ENCODE assay signal across 18 cellular contexts in the genomic region with DNA sequence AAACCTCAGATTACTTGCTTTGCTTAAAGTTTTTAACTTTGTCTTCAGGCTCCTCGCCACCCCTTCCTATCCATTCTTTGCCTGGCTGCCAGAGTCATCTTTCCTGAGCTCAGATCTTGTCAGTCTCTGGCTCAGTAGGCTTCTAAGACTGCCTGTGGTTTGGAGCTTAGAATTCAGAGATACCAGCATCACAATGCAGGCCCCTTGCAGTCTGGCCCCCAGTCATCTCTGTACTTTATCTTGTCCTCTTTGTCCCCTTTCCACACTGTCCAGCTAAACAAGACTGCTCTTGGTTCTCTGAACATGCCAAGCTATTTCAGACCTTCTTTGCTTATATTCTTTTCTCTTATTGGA. TPM values are rescaled to one million over a fixed set of nuclear protein-coding genes. Genes with fewer than 3 reads are reported as not detected.
DNase-seq lines count a peak whose midpoint lies in the region; ATAC-seq and TF ChIP-seq lines count a peak whose summit lies in the region.
"Had no signal": no experiment of that assay in that cellular context is flagged by ENCODE, and none has a peak within 500 bp of the region (broad histone marks: within the 10 kb centered on the region; RNA-seq: fewer than 3 reads in every experiment).

No MANE protein-coding gene starts in this region.

- H3K4me2 ChIP-seq in DND-41 (ENCODE audit: insufficient read depth, low read length) (0 out of 2 replicates have a peak overlapping the region, but pooled peaks have one; percentile 6), osteoblast (ENCODE audit: insufficient read depth, low read length) (no peak overlapping the region)

- H3K79me2 ChIP-seq in DND-41 (ENCODE audit: insufficient read depth, low read length): peaks cover 77% of the 10 kb centered on the region
- peaks cover 73% of the 10 kb centered on the region for H3K79me2 ChIP-seq in osteoblast (ENCODE audit: insufficient read depth, low read length)

- peaks cover 23% of the 10 kb centered on the region for H3K36me3 ChIP-seq in DND-41 (ENCODE audit: insufficient read depth, low read length)
- peaks cover 20% of the 10 kb centered on the region for H3K36me3 ChIP-seq in endodermal cell (ENCODE audit: control insufficient read depth, insufficient read depth, low read length)
- peaks cover 5% of the 10 kb centered on the region for H3K36me3 ChIP-seq in osteoblast (ENCODE audit: insufficient read depth, low read length)
- H3K36me3 ChIP-seq: uterus had no signal

- H3K27ac Mint-ChIP-seq in activated CD4-positive, alpha-beta T cell treated with anti-CD3 and anti-CD28 coated beads, Interleukin-2, amount 10 ng/mL, durations not matched to agents 24 days and 14 days: no peak overlapping the region
- peak overlapping the region; percentile 14 for H3K27ac Mint-ChIP-seq in endodermal cell
- H3K27ac Mint-ChIP-seq: activated B cell treated with CpG ODN at 0.5 μM for 24 hours had no signal

- H3K4me1 Mint-ChIP-seq in activated CD4-positive, alpha-beta T cell treated with anti-CD3 and anti-CD28 coated beads, Interleukin-2, amount 10 ng/mL, durations not matched to agents 24 days and 14 days: peaks cover 40% of the 10 kb centered on the region
- H3K4me1 Mint-ChIP-seq in endodermal cell: peaks cover 33% of the 10 kb centered on the region

- H3K9me3 ChIP-seq in DND-41 (ENCODE audit: insufficient read depth, low read length, severe bottlenecking) (no peaks in the 10 kb centered on the region), endodermal cell (ENCODE audit: control insufficient read depth, low read length) (no peaks in the 10 kb centered on the region), osteoblast (ENCODE audit: low read depth, low read length) (no peaks in the 10 kb centered on the region)
- H3K9me3 ChIP-seq: heart right ventricle, MG63, uterus had no signal

- WGBS in endodermal cell (ENCODE audit: insufficient coverage in 1 of 2, insufficient read length in 1 of 2), 2 experiments: 63 to 78% methylated on average over 1 of the region's 1 CpG

- H3K4me3 ChIP-seq in DND-41 (ENCODE audit: low read depth in 1 of 2, low read length in 2 of 2) (no peak overlapping the region), endodermal cell (ENCODE audit: low read length) (no peak overlapping the region), osteoblast (ENCODE audit: insufficient read depth, low read length) (no peak overlapping the region)
- H3K4me3 ChIP-seq: MG63, uterus had no signal

- intact Hi-C loops in activated CD4-positive, alpha-beta T cell treated with anti-CD3 and anti-CD28 coated beads, Interleukin-2, amount 10 ng/mL, durations not matched to agents 24 days and 14 days (cut with micrococcal nuclease): no loop called here

- peak overlapping the region; percentile 22 for H3K4me3 Mint-ChIP-seq in activated CD4-positive, alpha-beta T cell treated with anti-CD3 and anti-CD28 coated beads, Interleukin-2, amount 10 ng/mL, durations not matched to agents 24 days and 14 days
- no peak overlapping the region for H3K4me3 Mint-ChIP-seq in endodermal cell
- H3K4me3 Mint-ChIP-seq: activated B cell treated with CpG ODN at 0.5 μM for 24 hours had no signal

- H3K27me3 ChIP-seq in DND-41 (ENCODE audit: insufficient read depth, low read length, poor library complexity) (no peaks in the 10 kb centered on the region), endodermal cell (ENCODE audit: control insufficient read depth, insufficient read depth, low read length, poor library complexity, severe bottlenecking) (peaks cover 11% of the 10 kb centered on the region), osteoblast (ENCODE audit: insufficient read depth, low read length) (no peaks in the 10 kb centered on the region)
- H3K27me3 ChIP-seq: heart right ventricle, MG63, uterus had no signal

- H2AFZ ChIP-seq in DND-41 (ENCODE audit: low read depth, low read length) (no peak overlapping the region), osteoblast (ENCODE audit: low read length) (no peak overlapping the region)

- H3K9me3 Mint-ChIP-seq in activated CD4-positive, alpha-beta T cell treated with anti-CD3 and anti-CD28 coated beads, Interleukin-2, amount 10 ng/mL, durations not matched to agents 24 days and 14 days: no peaks in the 10 kb centered on the region
- no peaks in the 10 kb centered on the region for H3K9me3 Mint-ChIP-seq in endodermal cell
- H3K9me3 Mint-ChIP-seq: activated B cell treated with CpG ODN at 0.5 μM for 24 hours had no signal

- H3K27ac ChIP-seq in DND-41 (ENCODE audit: low read length) (no peak overlapping the region), endodermal cell (ENCODE audit: low read depth, low read length) (no peak overlapping the region), osteoblast (ENCODE audit: low read depth, low read length) (no peak overlapping the region)
- H3K27ac ChIP-seq: uterus had no signal

- TF ChIP-seq CTCF in DND-41 (IDR thresholded peaks at IDR 0.05; ENCODE audit: borderline replicate concordance, extremely low read depth, low read length, poor library complexity, severe bottlenecking) (no peak), endodermal cell (conservative IDR thresholded peaks at IDR 0.05) (no peak), osteoblast (IDR thresholded peaks at IDR 0.05; ENCODE audit: extremely low read depth, low read depth, low read length) (no peak)

- peaks cover 30% of the 10 kb centered on the region for H3K4me1 ChIP-seq in DND-41 (ENCODE audit: insufficient read depth, low read length)
- peaks cover 5% of the 10 kb centered on the region for H3K4me1 ChIP-seq in endodermal cell (ENCODE audit: control insufficient read depth, insufficient read depth, low read length)
- peaks cover 8% of the 10 kb centered on the region for H3K4me1 ChIP-seq in osteoblast (ENCODE audit: insufficient read depth, low read length)

- H3K9ac ChIP-seq in DND-41 (ENCODE audit: low read depth, low read length): no peak overlapping the region
- no peak overlapping the region for H3K9ac ChIP-seq in endodermal cell (ENCODE audit: extremely low read depth, low read length, poor library complexity, severe bottlenecking)

- H3K27me3 Mint-ChIP-seq in activated CD4-positive, alpha-beta T cell treated with anti-CD3 and anti-CD28 coated beads, Interleukin-2, amount 10 ng/mL, durations not matched to agents 24 days and 14 days: no peaks in the 10 kb centered on the region
- peaks cover 9% of the 10 kb centered on the region for H3K27me3 Mint-ChIP-seq in endodermal cell (ENCODE audit: insufficient read depth)
- H3K27me3 Mint-ChIP-seq: activated B cell treated with CpG ODN at 0.5 μM for 24 hours had no signal

- ATAC-seq in DND-41 (ENCODE audit: insufficient read depth, low read depth): no peak
- no peak for ATAC-seq in GM21367 (IDR thresholded peaks at IDR 0.05; ENCODE audit: unreplicated experiment)
- no peak for ATAC-seq in GM21381 (IDR thresholded peaks at IDR 0.05; ENCODE audit: unreplicated experiment)
- ATAC-seq: HCT116, heart right ventricle had no signal

- peaks cover 15% of the 10 kb centered on the region for H3K36me3 Mint-ChIP-seq in activated CD4-positive, alpha-beta T cell treated with anti-CD3 and anti-CD28 coated beads, Interleukin-2, amount 10 ng/mL, durations not matched to agents 24 days and 14 days (ENCODE audit: low read depth)
- peaks cover 23% of the 10 kb centered on the region for H3K36me3 Mint-ChIP-seq in endodermal cell (ENCODE audit: low read depth)

- H4K20me1 ChIP-seq in DND-41 (ENCODE audit: insufficient read depth, low read length): peaks cover 65% of the 10 kb centered on the region
- H4K20me1 ChIP-seq in osteoblast (ENCODE audit: insufficient read depth, low read length): peaks cover 44% of the 10 kb centered on the region

- DNase-seq in activated CD4-positive, alpha-beta T cell treated with anti-CD3 and anti-CD28 coated beads, Interleukin-2, amount 10 ng/mL, durations not matched to agents 24 days and 14 days: no peak
- DNase-seq in activated CD4-positive, alpha-beta T cell treated with anti-CD3 and anti-CD28 coated beads, Interleukin-2, amount 50 U/mL, for 4 hours: no peak
- DNase-seq in DND-41: no peak
- peak; percentile 59 for DNase-seq in endodermal cell
- DNase-seq in osteoblast (ENCODE audit: insufficient read length, low spot score, missing footprints): peak; percentile 70
- DNase-seq in nucleus accumbens (lab: John Stamatoyannopoulos, UW): no peak
- DNase-seq: activated B cell treated with CpG ODN at 0.5 μM for 24 hours; heart right ventricle; kidney; MG63; midbrain; NCI-H1694; stimulated activated CD4-positive, alpha-beta T cell treated with anti-CD3 and anti-CD28 coated beads, Interleukin-12 subunit alpha, Interleukin-12 subunit beta, amount 100 ng/mL, for 4 hours; stimulated activated naive CD4-positive, alpha-beta T cell; uterus had no signal

RNA-seq across cellular contexts. Expression of a gene that starts 3.0 kb away (rescaled TPM):
- total RNA-seq in activated CD4-positive, alpha-beta T cell treated with anti-CD3 and anti-CD28 coated beads, Interleukin-2, amount 10 ng/mL, durations not matched to agents 24 days and 14 days: 13.6 and 16.7 TPM in 2 replicates
- total RNA-seq in endodermal cell (10 to 100 TPM; 32.9 to 43.5 TPM), osteoblast (23.9 and 25.0 TPM in 2 replicates)
- 30.0 TPM for polyA plus RNA-seq in endodermal cell (2013, experiment 1 of 2)
- polyA plus RNA-seq in endodermal cell (2013, experiment 2 of 2): 32.5 TPM

Comparison
In these comparisons a context has a peak if more than half of its experiments do, and no peak if none do; other contexts are left out.
1. DNase-seq: peak in endodermal cell (single experiment) and osteoblast (single experiment); none in activated CD4-positive, alpha-beta T cell treated with anti-CD3 and anti-CD28 coated beads, Interleukin-2, amount 10 ng/mL, durations not matched to agents 24 days and 14 days (single experiment), activated CD4-positive, alpha-beta T cell treated with anti-CD3 and anti-CD28 coated beads, Interleukin-2, amount 50 U/mL, for 4 hours (0 of 2), DND-41 (single experiment) and nucleus accumbens (0 of 56).